ENCODE assay signal across 9 cellular contexts in the genomic region with DNA sequence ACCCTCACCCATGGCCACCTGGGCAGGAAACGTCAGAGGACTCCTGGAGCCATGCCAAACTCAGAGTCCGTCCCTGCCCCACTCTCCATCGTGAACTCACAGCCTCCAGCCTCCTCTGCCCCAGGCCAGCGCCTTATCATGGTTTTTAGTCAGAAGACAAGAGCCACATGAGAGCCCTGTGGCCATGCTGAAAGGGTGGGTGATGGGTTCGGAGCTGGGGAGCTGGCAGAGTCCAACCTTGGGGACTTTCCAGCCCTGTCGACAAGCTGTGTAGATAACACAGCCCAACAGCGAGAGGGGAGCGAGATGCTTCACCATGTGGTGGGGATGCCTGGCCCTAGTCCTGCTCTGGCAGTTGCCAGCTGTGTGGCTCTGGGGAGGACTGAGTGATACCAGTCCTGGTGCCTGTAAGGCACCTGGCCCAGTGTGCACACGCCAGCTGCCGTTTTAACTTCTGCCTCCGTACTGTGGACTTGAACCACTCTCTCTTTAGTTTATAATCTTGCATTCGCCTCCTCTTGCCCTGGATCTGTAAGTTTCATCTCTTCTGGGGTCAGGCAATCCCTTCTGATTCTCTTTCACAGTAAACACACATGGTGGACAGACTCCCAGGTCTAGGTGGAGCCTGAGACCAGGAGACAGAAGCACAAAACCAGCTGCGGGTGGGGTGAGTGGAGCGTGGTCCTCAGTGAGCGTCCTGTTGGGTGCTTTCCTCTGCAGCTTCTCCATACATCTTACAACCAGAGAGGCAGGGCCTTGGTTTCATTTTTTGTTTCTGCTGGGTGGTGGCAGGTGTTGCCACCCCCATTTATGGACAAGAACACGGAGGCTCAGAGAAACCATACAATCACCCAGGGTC. TPM values are rescaled to one million over a fixed set of nuclear protein-coding genes. Genes with fewer than 3 reads are reported as not detected.
DNase-seq lines count a peak whose midpoint lies in the region; ATAC-seq and TF ChIP-seq lines count a peak whose summit lies in the region.
"Had no signal": no experiment of that assay in that cellular context is flagged by ENCODE, and none has a peak within 500 bp of the region (broad histone marks: within the 10 kb centered on the region; RNA-seq: fewer than 3 reads in every experiment).

No MANE protein-coding gene starts in this region.

- no peaks in the 10 kb centered on the region for H4K20me1 ChIP-seq in MM.1S (ENCODE audit: insufficient read depth, low read length)

- H3K27ac ChIP-seq in MM.1S (ENCODE audit: low read length): peak overlapping the region; percentile 98
- H3K27ac ChIP-seq in tibial nerve: no peak overlapping the region
- no peak overlapping the region for H3K27ac ChIP-seq in RWPE1
- H3K27ac ChIP-seq: psoas muscle had no signal

- peaks cover 0 to 4% (median 0%) of the 10 kb centered on the region in 7 donors for H3K9me3 Mint-ChIP-seq in naive B cell

- H3K27me3 Mint-ChIP-seq in naive B cell: no peaks in the 10 kb centered on the region

- POLR2A ChIA-PET in RWPE1 (lab: Yijun Ruan, JAX; ENCODE audit: low non-redundant PET): no interaction called here

- H3K9me2 ChIP-seq in MM.1S (replicated peaks; ENCODE audit: insufficient read depth, low read length): no peaks in the 10 kb centered on the region

- CTCF ChIA-PET in RWPE1 (lab: Yijun Ruan, JAX): no interaction called here

- peaks cover 8 to 29% (median 10%) of the 10 kb centered on the region in 3 donors for H3K4me1 Mint-ChIP-seq in naive B cell

- H3K27ac Mint-ChIP-seq in naive B cell: peak overlapping the region; percentile 93 to 99 (median 98)

- TF ChIP-seq POLR2A in tibial nerve (IDR thresholded peaks at IDR 0.05): no peak

- H3K36me3 ChIP-seq in MM.1S (replicated peaks; ENCODE audit: insufficient read depth, low read length): no peaks in the 10 kb centered on the region
- H3K36me3 ChIP-seq in tibial nerve: peaks cover 0 to 22% (median 0%) of the 10 kb centered on the region in 3 donors

- TF ChIP-seq CTCF in MM.1S (IDR thresholded peaks at IDR 0.05; ENCODE audit: low read length): no peak
- no peak for TF ChIP-seq CTCF in tibial nerve (IDR thresholded peaks at IDR 0.05)
- TF ChIP-seq CTCF in RWPE1 (conservative IDR thresholded peaks at IDR 0.05; ENCODE audit: low read depth): no peak

- 84 to 90% methylated on average over 16 of the region's 16 CpGs for whole genome bisulfite sequencing in tibial nerve, 2 donors

- no peaks in the 10 kb centered on the region for H3K79me2 ChIP-seq in MM.1S (ENCODE audit: low read length)

- peak overlapping the region; percentile 57 for H3K4me2 ChIP-seq in MM.1S (ENCODE audit: low read depth, low read length)

- peak overlapping the region; percentile 19; the same call in 1 of the 2 replicates for H2AFZ ChIP-seq in MM.1S (ENCODE audit: low read length)

- peak overlapping the region; percentile 76 for H3K9ac ChIP-seq in MM.1S (ENCODE audit: low read length)

- H3K27me3 ChIP-seq in MM.1S (replicated peaks; ENCODE audit: insufficient read depth, low read length): no peaks in the 10 kb centered on the region
- no peaks in the 10 kb centered on the region for H3K27me3 ChIP-seq in tibial nerve

- H3K4me3 ChIP-seq in MM.1S (ENCODE audit: low read length): 0 out of 2 replicates have a peak overlapping the region, but pooled peaks have one; percentile 20
- no peak overlapping the region for H3K4me3 ChIP-seq in tibial nerve
- H3K4me3 ChIP-seq: psoas muscle had no signal

- H3K9me3 ChIP-seq in MM.1S (replicated peaks; ENCODE audit: insufficient read depth, low read length) (no peaks in the 10 kb centered on the region), tibial nerve (peaks cover 0 to 11% (median 0%) of the 10 kb centered on the region in 4 donors)
- H3K9me3 ChIP-seq: psoas muscle had no signal

- DNase-seq in MM.1S (peak; percentile 76), naive B cell (peak; percentile 65), tibial nerve (ENCODE audit: low spot score in 2 of 2) (no peak), cerebellar nuclear complex (lab: John Stamatoyannopoulos, UW) (no peak), kidney tubule cell (ENCODE audit: low spot score) (no peak), RWPE1 (ENCODE audit: low spot score) (no peak)

- ATAC-seq in GM18867 (IDR thresholded peaks at IDR 0.05; ENCODE audit: unreplicated experiment) (peak; percentile 76), GM21529 (IDR thresholded peaks at IDR 0.05; ENCODE audit: unreplicated experiment) (peak; percentile 83), naive B cell (ENCODE audit: low read depth in 2 of 2) (peak; percentile 87 to 89)
- ATAC-seq: psoas muscle had no signal

- peaks cover 17 to 21% of the 10 kb centered on the region in 2 donors for H3K36me3 Mint-ChIP-seq in naive B cell

- H3F3A ChIP-seq in MM.1S (ENCODE audit: insufficient read depth, low read length): peaks cover 15% of the 10 kb centered on the region

- H3K4me3 Mint-ChIP-seq in naive B cell: peak overlapping the region in 7 of 8 donors; percentile 51 to 91 (median 72)

- TF ChIP-seq EP300 in tibial nerve (IDR thresholded peaks at IDR 0.05): no peak

- H3K4me1 ChIP-seq in MM.1S (ENCODE audit: low read length) (peaks cover 21% of the 10 kb centered on the region), tibial nerve (peaks cover 0 to 4% (median 0%) of the 10 kb centered on the region in 4 donors)
- H3K4me1 ChIP-seq: psoas muscle had no signal

RNA-seq across cellular contexts. Expression of a gene that starts 55.3 kb away (rescaled TPM):
- 10 to 100 TPM in 5 of 6 donors, 1 to 10 TPM in 1; 7.6 to 43.7 (median 24.5) TPM for polyA plus RNA-seq in naive B cell (ENCODE audit: low read depth in 6 of 6)
- total RNA-seq in tibial nerve: 10 to 100 TPM; 14.2 to 34.2 (median 15.5) TPM

Comparison
In these comparisons a context has a peak if more than half of its experiments do, and no peak if none do; other contexts are left out.
1. DNase-seq: peak in MM.1S (single experiment) and naive B cell (single experiment); none in tibial nerve (0 of 2), cerebellar nuclear complex (0 of 2), kidney tubule cell (single experiment) and RWPE1 (single experiment).
2. Peak in every context shown above with its lines, with median percentiles within 50 percentile points of each other: ATAC-seq.